ENCODE assay signal across 20 cellular contexts in the genomic region with DNA sequence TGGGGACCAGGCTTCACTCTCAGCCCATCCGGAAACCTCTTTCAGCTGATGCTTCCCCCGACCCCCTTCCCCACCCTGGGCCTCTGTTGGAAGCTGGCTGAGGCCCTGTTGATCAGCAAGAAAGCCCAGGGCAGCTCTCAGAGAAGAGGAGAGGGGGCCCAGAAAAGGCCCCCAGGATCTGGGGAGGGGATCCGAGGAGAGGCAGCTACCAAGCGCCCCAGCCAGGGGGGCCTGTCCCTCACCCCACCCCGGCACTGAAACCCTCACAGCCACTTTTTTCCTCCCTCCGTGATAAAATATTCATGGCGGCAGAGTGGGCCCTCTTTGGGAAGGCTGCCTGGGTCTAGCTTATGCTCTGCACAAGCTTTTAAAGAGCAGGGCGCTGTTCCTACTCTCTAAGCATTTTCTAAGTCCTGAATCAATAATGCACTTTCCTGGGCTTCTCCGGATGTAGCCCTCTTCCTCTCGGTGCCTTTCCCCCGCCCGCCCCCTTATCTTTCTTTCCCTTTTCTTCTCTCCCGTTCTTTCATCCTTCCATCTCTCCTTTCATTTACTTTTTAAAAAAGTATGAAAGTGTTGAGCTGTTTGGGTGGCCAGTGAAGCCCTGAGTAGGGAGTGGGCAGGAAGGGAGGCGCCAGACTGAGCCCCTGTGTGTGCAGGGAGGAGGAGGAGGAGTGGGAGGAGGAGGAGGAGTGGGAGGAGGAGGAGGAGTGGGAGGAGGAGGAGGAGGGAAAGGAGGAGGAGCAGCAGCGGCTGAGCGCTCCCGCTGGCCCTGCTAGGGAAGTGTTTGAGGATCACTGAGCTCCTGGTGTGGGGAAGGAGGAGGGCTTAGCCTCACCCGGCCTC. TPM values are rescaled to one million over a fixed set of nuclear protein-coding genes. Genes with fewer than 3 reads are reported as not detected.
DNase-seq lines count a peak whose midpoint lies in the region; ATAC-seq and TF ChIP-seq lines count a peak whose summit lies in the region.
"Had no signal": no experiment of that assay in that cellular context is flagged by ENCODE, and none has a peak within 500 bp of the region (broad histone marks: within the 10 kb centered on the region; RNA-seq: fewer than 3 reads in every experiment).

No MANE protein-coding gene starts in this region.

- DNase-seq in A673 (ENCODE audit: low spot score) (peak; percentile 54), IMR-90 (no peak), medulla oblongata (ENCODE audit: extremely low spot score) (peak; percentile 53), mesenteric fat pad (ENCODE audit: low spot score) (no peak), GM13976 (ENCODE audit: low spot score) (no peak), NK-92 (lab: John Stamatoyannopoulos, UW; ENCODE audit: unreplicated experiment) (no peak), SW480 (ENCODE audit: low spot score) (no peak)
- DNase-seq: activated CD8-positive, alpha-beta T cell treated with anti-CD3 and anti-CD28 coated beads, Interleukin-2, amount 10 ng/mL, durations not matched to agents 7 days and 5 days; activated naive CD8-positive, alpha-beta T cell treated with anti-CD3 and anti-CD28 coated beads, Interleukin-2, amount 50 U/mL, for 24 hours; COR-L47; GDM1; HFFc6; NCI-H1694; NCI-H524 treated with DMSO at 0.1 percent for 48 hours; stimulated activated naive CD8-positive, alpha-beta T cell treated with anti-CD3 and anti-CD28 coated beads, Interleukin-15, amount 100 ng/mL, for 72 hours had no signal

- no peaks in the 10 kb centered on the region for H3K36me3 Mint-ChIP-seq in brain

- dilution Hi-C loops in IMR-90 (cut with HindIII; ENCODE audit: low sequenced_read_pairs, unreplicated experiment), result no loop called here

- 50% methylated on average over 1 of the region's 18 CpGs; no CpG with 5 or more reads in 1 of the 2 experiments for WGBS in IMR-90 (ENCODE audit: extremely low coverage in 2 of 2, insufficient read length in 1 of 2), 2 experiments

- no peak for TF ChIP-seq POLR2A in IMR-90 (IDR thresholded peaks at IDR 0.05; ENCODE audit: low read depth, low read length)

- peaks cover 7% of the 10 kb centered on the region for H3K27me3 Mint-ChIP-seq in brain

- peaks cover 79% of the 10 kb centered on the region for H3K4me1 Mint-ChIP-seq in brain
- H3K4me1 Mint-ChIP-seq: activated naive CD8-positive, alpha-beta T cell treated with anti-CD3 and anti-CD28 coated beads, Interleukin-2, amount 50 U/mL, for 24 hours had no signal

- H4K8ac ChIP-seq in IMR-90 (ENCODE audit: low read depth in 2 of 2, low read length in 2 of 2), result no peak overlapping the region

- no peak overlapping the region for H3K18ac ChIP-seq in IMR-90 (ENCODE audit: low read depth, low read length)

- H2BK5ac ChIP-seq in IMR-90 (ENCODE audit: low read depth, low read length, poor library complexity, severe bottlenecking), result no peak overlapping the region

- no peaks in the 10 kb centered on the region for H3K9me1 ChIP-seq in IMR-90 (ENCODE audit: insufficient read depth, low read length)

- peaks cover 59% of the 10 kb centered on the region for H3K4me1 ChIP-seq in A673 (ENCODE audit: insufficient read depth, low read length, poor library complexity, severe bottlenecking)
- H3K4me1 ChIP-seq in IMR-90 (ENCODE audit: control insufficient read depth, insufficient read depth, low read length), result no peaks in the 10 kb centered on the region
- H3K4me1 ChIP-seq: gastroesophageal sphincter, vagina had no signal

- no peak overlapping the region for H2BK20ac ChIP-seq in IMR-90 (ENCODE audit: low read depth, low read length)

- H3K56ac ChIP-seq in IMR-90 (ENCODE audit: extremely low read depth, insufficient read depth, low read length), result no peak overlapping the region

- BruUV-seq in A673 (replicated peaks; lab: Mats Ljungman, UMichigan), result no TSS peak
- BruUV-seq in IMR-90 (replicated peaks; lab: Mats Ljungman, UMichigan), result no TSS peak

- H3K4me3 Mint-ChIP-seq in brain, result peak overlapping the region; percentile 13 to 70 (median 57)
- H3K4me3 Mint-ChIP-seq: activated CD8-positive, alpha-beta T cell treated with anti-CD3 and anti-CD28 coated beads, Interleukin-2, amount 10 ng/mL, durations not matched to agents 7 days and 5 days; activated naive CD8-positive, alpha-beta T cell treated with anti-CD3 and anti-CD28 coated beads, Interleukin-2, amount 50 U/mL, for 24 hours; activated T-helper 1 cell treated with anti-CD3 and anti-CD28 coated beads, Interleukin-12 subunit alpha, Interleukin-12 subunit beta, Interleukin-2, Interleukin-4 antibody, amounts not matched to agents 30 ng/mL and 10 ng/mL and 1 ng/mL, durations not matched to agents 14 hours and 24 hours and 36 hours; HFFc6; stimulated activated naive CD8-positive, alpha-beta T cell treated with anti-CD3 and anti-CD28 coated beads, Interleukin-15, amount 100 ng/mL, for 72 hours had no signal

- peak overlapping the region; percentile 22 for H3K4me3 ChIP-seq in A673 (ENCODE audit: low read depth, low read length, poor library complexity, severe bottlenecking)
- H3K4me3 ChIP-seq in IMR-90 (ENCODE audit: insufficient read depth, low read depth, low read length), result no peak overlapping the region
- H3K4me3 ChIP-seq: gastroesophageal sphincter, vagina had no signal

- CTCF ChIA-PET in A673 (lab: Charles Lee) (no interaction called here), IMR-90 (lab: Yijun Ruan, JAX) (interaction anchor here (0.6 kb wide), 2 partner anchors 54 to 147 kb away, joined by 3 read pairs; no protein-coding TSS in a partner anchor)

- no peak overlapping the region for H2AFZ ChIP-seq in IMR-90 (replicated peaks; ENCODE audit: low read length, poor library complexity)

- H2AK9ac ChIP-seq in IMR-90 (replicated peaks; ENCODE audit: low read depth, low read length, poor library complexity), result no peak overlapping the region

- H2AK5ac ChIP-seq in IMR-90 (ENCODE audit: low read depth, low read length), result no peak overlapping the region

- no peak overlapping the region for H2BK15ac ChIP-seq in IMR-90 (ENCODE audit: low read depth, low read length)

- peak; percentile 72 for ATAC-seq in IMR-90 (ENCODE audit: low read depth)
- ATAC-seq: activated CD8-positive, alpha-beta T cell treated with anti-CD3 and anti-CD28 coated beads, Interleukin-2, amount 10 ng/mL, durations not matched to agents 7 days and 5 days; activated naive CD8-positive, alpha-beta T cell treated with anti-CD3 and anti-CD28 coated beads, Interleukin-2, amount 50 U/mL, for 24 hours; gastroesophageal sphincter; stimulated activated naive CD8-positive, alpha-beta T cell treated with anti-CD3 and anti-CD28 coated beads, Interleukin-15, amount 100 ng/mL, for 72 hours had no signal

- H3K9me3 ChIP-seq in A673 (ENCODE audit: low read depth, low read length, poor library complexity, severe bottlenecking) (no peaks in the 10 kb centered on the region), IMR-90 (ENCODE audit: control insufficient read depth, insufficient read depth, low read length) (no peaks in the 10 kb centered on the region)
- H3K9me3 ChIP-seq: gastroesophageal sphincter, vagina had no signal

- H3K23ac ChIP-seq in IMR-90 (ENCODE audit: low read depth, low read length), result no peak overlapping the region

- no peak overlapping the region for H2BK120ac ChIP-seq in IMR-90 (ENCODE audit: low read depth, low read length)

- no peak overlapping the region for H4K91ac ChIP-seq in IMR-90 (ENCODE audit: insufficient read depth, low read depth, low read length)

- peak overlapping the region; percentile 83 to 91 (median 84) for H3K27ac Mint-ChIP-seq in brain
- H3K27ac Mint-ChIP-seq: activated CD8-positive, alpha-beta T cell treated with anti-CD3 and anti-CD28 coated beads, Interleukin-2, amount 10 ng/mL, durations not matched to agents 7 days and 5 days; activated naive CD8-positive, alpha-beta T cell treated with anti-CD3 and anti-CD28 coated beads, Interleukin-2, amount 50 U/mL, for 24 hours; activated T-helper 1 cell treated with anti-CD3 and anti-CD28 coated beads, Interleukin-12 subunit alpha, Interleukin-12 subunit beta, Interleukin-2, Interleukin-4 antibody, amounts not matched to agents 30 ng/mL and 10 ng/mL and 1 ng/mL, durations not matched to agents 14 hours and 24 hours and 36 hours; HFFc6; stimulated activated naive CD8-positive, alpha-beta T cell treated with anti-CD3 and anti-CD28 coated beads, Interleukin-15, amount 100 ng/mL, for 72 hours had no signal

- H3K4ac ChIP-seq in IMR-90 (ENCODE audit: low read depth, low read length), result no peak overlapping the region

- intact Hi-C loops in A673 (cut with micrococcal nuclease; ENCODE audit: unreplicated experiment), result no loop called here
- intact Hi-C loops in IMR-90 (cut with micrococcal nuclease), result no loop called here

- peaks cover 0 to 4% (median 0%) of the 10 kb centered on the region in 5 experiments for H3K9me3 Mint-ChIP-seq in brain
- H3K9me3 Mint-ChIP-seq: activated naive CD8-positive, alpha-beta T cell treated with anti-CD3 and anti-CD28 coated beads, Interleukin-2, amount 50 U/mL, for 24 hours; activated T-helper 1 cell treated with anti-CD3 and anti-CD28 coated beads, Interleukin-12 subunit alpha, Interleukin-12 subunit beta, Interleukin-2, Interleukin-4 antibody, amounts not matched to agents 30 ng/mL and 10 ng/mL and 1 ng/mL, durations not matched to agents 14 hours and 24 hours and 36 hours; HFFc6; stimulated activated naive CD8-positive, alpha-beta T cell treated with anti-CD3 and anti-CD28 coated beads, Interleukin-15, amount 100 ng/mL, for 72 hours had no signal

- H3K14ac ChIP-seq in IMR-90 (replicated peaks; ENCODE audit: low read depth, low read length), result no peak overlapping the region

- POLR2A ChIA-PET in A673 (lab: Charles Lee; ENCODE audit: low non-redundant PET) (interaction anchor here (0.9 kb wide), 1 partner anchor 224 kb away, joined by 6 read pairs; no protein-coding TSS in a partner anchor), IMR-90 (lab: Charles Lee; ENCODE audit: unreplicated experiment) (interaction anchor here (0.7 kb wide), 1 partner anchor 9 kb away, joined by 17 read pairs; no protein-coding TSS in a partner anchor)

- no peaks in the 10 kb centered on the region for H3K79me1 ChIP-seq in IMR-90 (ENCODE audit: low read depth in 1 of 2, low read length in 2 of 2)

- H3K27ac ChIP-seq in A673 (ENCODE audit: low read depth, low read length, poor library complexity, severe bottlenecking) (peak overlapping the region; percentile 89), IMR-90 (ENCODE audit: insufficient read depth, low read length) (no peak overlapping the region)
- H3K27ac ChIP-seq: gastroesophageal sphincter, vagina, VCaP had no signal

- TF ChIP-seq CTCF in A673 (conservative IDR thresholded peaks at IDR 0.05; ENCODE audit: low read depth, low read length) (no peak), IMR-90 (conservative IDR thresholded peaks at IDR 0.05; ENCODE audit: low read depth, low read length) (no peak), brain (conservative IDR thresholded peaks at IDR 0.05) (no peak), GM13976 (IDR thresholded peaks at IDR 0.05; ENCODE audit: borderline replicate concordance, control extremely low read depth, extremely low read depth, insufficient read depth, missing control alignments) (no peak)

- H4K5ac ChIP-seq in IMR-90 (ENCODE audit: low read depth, low read length), result no peak overlapping the region; the same call in 1 of the 2 replicates

- no peak overlapping the region; the same call in 1 of the 2 replicates for H3K4me2 ChIP-seq in IMR-90 (ENCODE audit: low read depth, low read length)

- TF ChIP-seq RAD21 in IMR-90 (IDR thresholded peaks at IDR 0.05; ENCODE audit: low read length), result no peak

- H3K27me3 ChIP-seq in A673 (replicated peaks; ENCODE audit: insufficient read depth, low read depth, low read length, poor library complexity), result no peaks in the 10 kb centered on the region
- H3K27me3 ChIP-seq in IMR-90 (ENCODE audit: control insufficient read depth, insufficient read depth, low read length), result peaks cover 62% of the 10 kb centered on the region
- H3K27me3 ChIP-seq: vagina had no signal

- in situ Hi-C loops in IMR-90 (cut with MboI; ENCODE audit: low sequenced_read_pairs), result no loop called here
- in situ Hi-C loops in GM13976 (cut with MboI; ENCODE audit: low sequenced_read_pairs, unreplicated experiment), result no loop called here

- H3K9ac ChIP-seq in IMR-90 (ENCODE audit: low read depth, low read length), result no peak overlapping the region

- H3K36me3 ChIP-seq in A673 (ENCODE audit: insufficient read depth, low read length, poor library complexity, severe bottlenecking) (no peaks in the 10 kb centered on the region), IMR-90 (ENCODE audit: control insufficient read depth, insufficient read depth, low read length) (no peaks in the 10 kb centered on the region)
- H3K36me3 ChIP-seq: gastroesophageal sphincter, vagina had no signal

- H4K20me1 ChIP-seq in IMR-90 (ENCODE audit: insufficient read depth, low read length), result no peaks in the 10 kb centered on the region; the same call in none of the 2 replicates

RNA-seq across cellular contexts. Expression of gene NTNG2, which starts 23.5 kb away (rescaled TPM):
- total RNA-seq in A673 (2021) (1.5 and 3.0 TPM in 2 replicates), IMR-90 (2012; rRNA removed) (0.28 and 0.54 TPM in 2 replicates), mesenteric fat pad (2.0 TPM)
- polyA plus RNA-seq in IMR-90 (2012; rRNA removed) (0.84 and 1.2 TPM in 2 replicates), brain (ENCODE audit: insufficient read depth, low read depth, low replicate concordance) (8.9 TPM)
- 0.37 and 2.0 TPM in 2 replicates for polyA plus RNA-seq in IMR-90 (2012; cell fraction: cytosol; rRNA removed)
- polyA plus RNA-seq in IMR-90 (2012; cell fraction: nucleus; rRNA removed; ENCODE audit: low replicate concordance), result 2.7 and 3.2 TPM in 2 replicates

Comparison
In these comparisons a context has a peak if more than half of its experiments do, and no peak if none do; other contexts are left out.
1. DNase-seq: peak in A673 (single experiment) and medulla oblongata (single experiment); none in IMR-90 (single experiment), mesenteric fat pad (single experiment), GM13976 (single experiment), NK-92 (single experiment) and SW480 (single experiment).